ENCODE assay signal across 22 cellular contexts in genomic region chr2:160339726-160340125, GRCh38.
DNase-seq lines count a peak whose midpoint lies in the region; ATAC-seq, FAIRE-seq and TF ChIP-seq lines count a peak whose summit lies in the region.
"Had no signal": no experiment of that assay in that cellular context is flagged by ENCODE, and none has a peak within 500 bp of the region (broad histone marks: within the 10 kb centered on the region; RNA-seq: fewer than 3 reads in every experiment).

No MANE protein-coding gene starts in this region.

- peak; percentile 45 for ATAC-seq in stimulated activated naive CD8-positive, alpha-beta T cell treated with anti-CD3 and anti-CD28 coated beads, Interleukin-15, amount 100 ng/mL, for 72 hours
- ATAC-seq in stimulated activated naive CD8-positive, alpha-beta T cell treated with anti-CD3 and anti-CD28 coated beads, Interleukin-15, Interleukin-2, amounts not matched to agents 100 U/mL and 50 U/mL, for 24 hours, result no peak

- H3K36me3 Mint-ChIP-seq in astrocyte (ENCODE audit: low read depth, unreplicated experiment) (peaks cover 4% of the 10 kb centered on the region), nephron (ENCODE audit: low read depth) (no peaks in the 10 kb centered on the region)

- no peak overlapping the region for H3K27ac Mint-ChIP-seq in stimulated activated naive CD8-positive, alpha-beta T cell treated with anti-CD3 and anti-CD28 coated beads, Interleukin-15, amount 100 ng/mL, for 72 hours
- H3K27ac Mint-ChIP-seq in astrocyte (ENCODE audit: unreplicated experiment) (no peak overlapping the region), nephron (peak overlapping the region in 2 of 3 experiments; percentile 81 to 93)
- H3K27ac Mint-ChIP-seq: GM23338, IgD-negative memory B cell had no signal

- TF ChIP-seq CTCF in astrocyte (IDR thresholded peaks at IDR 0.05; ENCODE audit: insufficient read depth, low read depth, low read length) (no peak), nephron (IDR thresholded peaks at IDR 0.05; ENCODE audit: unreplicated experiment in 3 of 3) (no peak), uterus (IDR thresholded peaks at IDR 0.05) (no peak), lower leg skin (IDR thresholded peaks at IDR 0.05) (no peak)

- 64 to 75% methylated on average over 2 of the region's 2 CpGs for WGBS in lower leg skin, 2 donors

- no peak for TF ChIP-seq POLR2A in uterus (IDR thresholded peaks at IDR 0.05)
- TF ChIP-seq POLR2A in lower leg skin (IDR thresholded peaks at IDR 0.05), result no peak

- H3K4me3 Mint-ChIP-seq in stimulated activated naive CD8-positive, alpha-beta T cell treated with anti-CD3 and anti-CD28 coated beads, Interleukin-15, amount 100 ng/mL, for 72 hours, result no peak overlapping the region
- no peak overlapping the region for H3K4me3 Mint-ChIP-seq in astrocyte (ENCODE audit: unreplicated experiment)
- H3K4me3 Mint-ChIP-seq in nephron, result no peak overlapping the region
- H3K4me3 Mint-ChIP-seq: GM23338, IgD-negative memory B cell had no signal

- peaks cover 74% of the 10 kb centered on the region for H3K4me1 Mint-ChIP-seq in stimulated activated naive CD8-positive, alpha-beta T cell treated with anti-CD3 and anti-CD28 coated beads, Interleukin-15, amount 100 ng/mL, for 72 hours
- H3K4me1 Mint-ChIP-seq in astrocyte (ENCODE audit: low read depth, unreplicated experiment), result peaks cover 50% of the 10 kb centered on the region
- H3K4me1 Mint-ChIP-seq in nephron, result peaks cover 72% of the 10 kb centered on the region

- H3K4me3 ChIP-seq in astrocyte (ENCODE audit: insufficient read depth, low read depth, low read length) (no peak overlapping the region), uterus (no peak overlapping the region), lower leg skin (ENCODE audit: low read depth, poor library complexity, severe bottlenecking) (no peak overlapping the region)
- H3K4me3 ChIP-seq: BLaER1, GM23338, SJCRH30 had no signal

- H3K36me3 ChIP-seq in astrocyte (ENCODE audit: insufficient read depth, low read length) (no peaks in the 10 kb centered on the region), uterus (no peaks in the 10 kb centered on the region)
- H3K36me3 ChIP-seq: BLaER1 had no signal

- H3K27ac ChIP-seq in astrocyte (ENCODE audit: low read depth, low read length) (no peak overlapping the region), uterus (peak overlapping the region; percentile 63 to 74)
- H3K27ac ChIP-seq: BLaER1, SJCRH30 had no signal

- H3K9me3 Mint-ChIP-seq in stimulated activated naive CD8-positive, alpha-beta T cell treated with anti-CD3 and anti-CD28 coated beads, Interleukin-15, amount 100 ng/mL, for 72 hours, result no peaks in the 10 kb centered on the region
- H3K9me3 Mint-ChIP-seq in astrocyte (ENCODE audit: unreplicated experiment), result no peaks in the 10 kb centered on the region
- no peaks in the 10 kb centered on the region for H3K9me3 Mint-ChIP-seq in nephron
- H3K9me3 Mint-ChIP-seq: CD4-positive, alpha-beta memory T cell; GM23338; IgD-negative memory B cell had no signal

- no peak for DNase-seq in stimulated activated naive CD8-positive, alpha-beta T cell treated with anti-CD3 and anti-CD28 coated beads, Interleukin-15, amount 100 ng/mL, for 72 hours
- no peak for DNase-seq in stimulated activated naive CD8-positive, alpha-beta T cell treated with anti-CD3 and anti-CD28 coated beads, Interleukin-15, Interleukin-2, amounts not matched to agents 100 U/mL and 50 U/mL, for 24 hours
- DNase-seq in astrocyte (ENCODE audit: low read depth) (no peak), uterus (no peak), AG20443 (ENCODE audit: low spot score) (no peak), lower leg skin (ENCODE audit: low spot score in 2 of 2) (no peak), NCI-H1694 treated with DMSO at 0.1 percent for 48 hours (lab: John Stamatoyannopoulos, UW) (no peak)
- DNase-seq: CD4-positive, alpha-beta memory T cell; DND-41; HCEC 1CT; MV-4-11; NCI-H1694; NCI-H2081 treated with DMSO at 0.1 percent for 48 hours; NCI-H2171 treated with DMSO at 0.1 percent for 48 hours; NCI-H526; SJCRH30 had no signal

- peak; percentile 49 for FAIRE-seq in astrocyte (lab: Jason Lieb, UNC)
- FAIRE-seq: GM12892, RCC 7860 had no signal

- H3K9me3 ChIP-seq in astrocyte (ENCODE audit: insufficient read depth, low read depth, low read length), result no peaks in the 10 kb centered on the region
- H3K9me3 ChIP-seq in uterus, result no peaks in the 10 kb centered on the region
- H3K9me3 ChIP-seq: BLaER1, SJCRH30 had no signal

- H3K27me3 ChIP-seq in astrocyte (ENCODE audit: insufficient read depth, low read length), result no peaks in the 10 kb centered on the region
- H3K27me3 ChIP-seq in uterus, result no peaks in the 10 kb centered on the region
- H3K27me3 ChIP-seq: BLaER1, SJCRH30 had no signal

- no peaks in the 10 kb centered on the region for H3K4me1 ChIP-seq in astrocyte (ENCODE audit: insufficient read depth, low read length)
- peaks cover 0 to 10% of the 10 kb centered on the region in 2 donors for H3K4me1 ChIP-seq in uterus
- H3K4me1 ChIP-seq: BLaER1 had no signal

- no peak overlapping the region for H2AFZ ChIP-seq in astrocyte (ENCODE audit: low read depth, low read length)
- H2AFZ ChIP-seq: GM23338 had no signal

- H3K4me2 ChIP-seq in astrocyte (ENCODE audit: low read length), result no peak overlapping the region
- H3K4me2 ChIP-seq: BLaER1, GM23338 had no signal

- peaks cover 98% of the 10 kb centered on the region for H3K79me2 ChIP-seq in astrocyte (ENCODE audit: insufficient read depth, low read length)

- H3K9ac ChIP-seq in astrocyte (ENCODE audit: low read length), result no peak overlapping the region
- H3K9ac ChIP-seq: BLaER1 had no signal

- no peaks in the 10 kb centered on the region for H3K27me3 Mint-ChIP-seq in stimulated activated naive CD8-positive, alpha-beta T cell treated with anti-CD3 and anti-CD28 coated beads, Interleukin-15, amount 100 ng/mL, for 72 hours
- H3K27me3 Mint-ChIP-seq in astrocyte (ENCODE audit: low read depth, unreplicated experiment), result no peaks in the 10 kb centered on the region
- no peaks in the 10 kb centered on the region for H3K27me3 Mint-ChIP-seq in nephron (ENCODE audit: low read depth)
- H3K27me3 Mint-ChIP-seq: CD4-positive, alpha-beta memory T cell; IgD-negative memory B cell had no signal

- H4K20me1 ChIP-seq in astrocyte (ENCODE audit: insufficient read depth, low read length), result peaks cover 71% of the 10 kb centered on the region

- intact Hi-C loops in uterus (cut with DNase I; ENCODE audit: low total_unique reads) (no loop called here), lower leg skin (cut with DNase I; ENCODE audit: low total_unique reads) (no loop called here)

Comparison
In these comparisons a context has a peak if more than half of its experiments do, and no peak if none do; other contexts are left out.
1. H3K27ac Mint-ChIP-seq: peak in nephron (2 of 3); none in stimulated activated naive CD8-positive, alpha-beta T cell treated with anti-CD3 and anti-CD28 coated beads, Interleukin-15, amount 100 ng/mL, for 72 hours (0 of 2) and astrocyte (single experiment).